27 cellular contexts compared by ENCODE assay signal in genomic region chr14:59206892-59207291, GRCh38.
"Had no signal": no experiment of that assay in that cellular context is flagged by ENCODE, and none has a peak within 500 bp of the region (broad histone marks: within the 10 kb centered on the region; RNA-seq: fewer than 3 reads in every experiment).

No MANE protein-coding gene starts in this region.

- DNase-seq: Kasumi-1; MM.1S; MV-4-11; NCI-H1048; NCI-H1105; NCI-H1417; NCI-H1436 treated with DMSO at 0.1 percent for 48 hours; NCI-H1694; NCI-H187 treated with DMSO at 0.1 percent for 48 hours; NCI-H2029 treated with DMSO at 0.1 percent for 48 hours; NCI-H2171; NCI-H226; NCI-H446; NCI-H510A; NCI-H524 treated with DMSO at 0.1 percent for 48 hours; NCI-H69; NCI-H774; NK-92 treated with Interleukin-12 subunit alpha and Interleukin-12 subunit beta, amount 100 ng/mL, for 24 hours; PC-3; SHP77; SK-N-SH; SW 1271; T-cell had no signal

- H3K27ac ChIP-seq: KMS-11, RWPE1 had no signal

- H3K4me2 ChIP-seq: KMS-11, SK-N-SH had no signal

- H3K4me3 ChIP-seq: K562 had no signal

- ATAC-seq: K562, Panc1, PC-3, T-cell had no signal

- H3K9me3 ChIP-seq: SK-N-SH had no signal

- H3K9ac ChIP-seq: KMS-11, SK-N-SH had no signal

- FAIRE-seq: K562 had no signal
